Comparison of ENCODE assay signal across 7 cellular contexts in genomic region chr14:23373041-23373440, GRCh38. TPM values are rescaled to one million over a fixed set of nuclear protein-coding genes. Genes with fewer than 3 reads are reported as not detected.
"Had no signal": no experiment of that assay in that cellular context is flagged by ENCODE, and none has a peak within 500 bp of the region (broad histone marks: within the 10 kb centered on the region; RNA-seq: fewer than 3 reads in every experiment).

No MANE protein-coding gene starts in this region.

- H3K27ac ChIP-seq: HL-60 had no signal

- H3K4me3 ChIP-seq: K562 had no signal

- DNase-seq: IMR-90 had no signal

- ATAC-seq: HepG2, K562 had no signal

RNA-seq across cellular contexts. Expression of gene IL25, which starts 0.4 kb away (rescaled TPM):
- total RNA-seq: HepG2, HT-29, HT1080, IMR-90, K562 had no signal
- polyA plus RNA-seq: HepG2, IgD-negative memory B cell, IMR-90, K562 had no signal

RNA-seq across cellular contexts. Expression of gene CMTM5, which starts 3.8 kb away (rescaled TPM):
- total RNA-seq: HepG2, HT-29, IMR-90, K562 had no signal
- polyA plus RNA-seq: HepG2 had no signal

RNA-seq across cellular contexts. Expression of gene EFS, which starts 8.1 kb away (rescaled TPM):
- total RNA-seq: HepG2, HT-29, HT1080, K562 had no signal
- polyA plus RNA-seq: HepG2, IgD-negative memory B cell had no signal

RNA-seq across cellular contexts. Expression of gene SLC22A17, which starts 20.4 kb away (rescaled TPM):
- total RNA-seq: HT-29 had no signal

RNA-seq across cellular contexts. Expression of gene MYH6, which starts 35.0 kb away (rescaled TPM):
- total RNA-seq: HepG2, HT-29, HT1080, IMR-90, K562 had no signal
- polyA plus RNA-seq: IgD-negative memory B cell, IMR-90, K562 had no signal
